11 cellular contexts compared by ENCODE assay signal in the genomic region with DNA sequence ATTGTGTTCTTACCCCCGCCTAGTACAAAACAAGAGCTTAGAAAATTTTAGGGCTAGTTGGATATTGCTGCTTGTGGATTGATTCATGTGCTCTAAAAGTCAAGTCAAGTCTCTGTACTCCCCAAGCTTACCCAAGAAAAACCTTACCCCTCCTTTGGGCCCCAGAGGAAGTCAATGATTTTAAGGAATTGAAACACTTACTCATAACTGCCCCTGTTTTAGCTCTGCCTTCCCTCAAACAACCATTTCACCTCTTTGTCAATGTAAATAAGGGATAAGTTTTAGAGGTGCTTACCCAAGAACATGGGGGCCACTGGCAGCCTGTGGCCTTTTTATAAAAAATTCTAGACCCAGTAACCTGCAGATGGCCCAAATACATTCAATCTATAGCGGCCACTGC.
DNase-seq lines count a peak whose midpoint lies in the region; ATAC-seq lines count a peak whose summit lies in the region.
"Had no signal": no experiment of that assay in that cellular context is flagged by ENCODE, and none has a peak within 500 bp of the region (broad histone marks: within the 10 kb centered on the region; RNA-seq: fewer than 3 reads in every experiment).

No MANE protein-coding gene starts in this region.

- DNase-seq in NOMO-1 (lab: John Stamatoyannopoulos, UW; ENCODE audit: unreplicated experiment in 2 of 2) (peak; percentile 89 to 90), superior temporal gyrus (ENCODE audit: extremely low spot score) (no peak), GDM1 (lab: John Stamatoyannopoulos, UW) (no peak), NCI-H82 (lab: John Stamatoyannopoulos, UW) (no peak)
- DNase-seq in central memory CD4-positive, alpha-beta T cell, result no peak
- DNase-seq: aorta, NCI-H526, T-cell had no signal

- peak; percentile 95 for ATAC-seq in GM18499 (IDR thresholded peaks at IDR 0.05; ENCODE audit: insufficient read depth, unreplicated experiment)
- ATAC-seq in GM21367 (IDR thresholded peaks at IDR 0.05; ENCODE audit: unreplicated experiment), result peak; percentile 98
- ATAC-seq in HG03025 (IDR thresholded peaks at IDR 0.05; ENCODE audit: low FRiP score, unreplicated experiment), result peak; percentile 89
- ATAC-seq: T-cell had no signal

Comparison
In these comparisons a context has a peak if more than half of its experiments do, and no peak if none do; other contexts are left out.
1. DNase-seq: peak in NOMO-1 (2 of 2); none in central memory CD4-positive, alpha-beta T cell (single experiment), superior temporal gyrus (single experiment), GDM1 (single experiment) and NCI-H82 (single experiment).
2. Peak in every context shown above with its lines, with median percentiles within 50 percentile points of each other: ATAC-seq.